In genomic region chr2:101860782-101861181, GRCh38 we compare ENCODE assay signal across 17 cellular contexts.
A peak's percentile ranks its signal among the peaks of the same experiment; 100 is the strongest.
DNase-seq lines count a peak whose midpoint lies in the region; TF ChIP-seq lines count a peak whose summit lies in the region.
"Had no signal": no experiment of that assay in that cellular context is flagged by ENCODE, and none has a peak within 500 bp of the region (broad histone marks: within the 10 kb centered on the region; RNA-seq: fewer than 3 reads in every experiment).

No MANE protein-coding gene starts in this region.

- CTCF ChIA-PET in activated CD4-positive, alpha-beta T cell treated with anti-CD3 and anti-CD28 coated beads, Interleukin-2, amount 10 ng/mL, durations not matched to agents 7 days and 5 days (lab: Charles Lee): interaction anchor here (1.1 kb wide), 1 partner anchor 36 kb away, joined by 3 read pairs; no protein-coding TSS in a partner anchor

- no peak overlapping the region for H3K4me3 Mint-ChIP-seq in activated CD4-positive, alpha-beta T cell treated with anti-CD3 and anti-CD28 coated beads, Interleukin-2, amount 10 ng/mL, durations not matched to agents 7 days and 5 days
- no peak overlapping the region for H3K4me3 Mint-ChIP-seq in activated CD4-positive, alpha-beta T cell treated with anti-CD3 and anti-CD28 coated beads, Interleukin-2, amount 10 ng/mL, durations not matched to agents 24 days and 14 days
- H3K4me3 Mint-ChIP-seq in progenitor cell of endocrine pancreas (ENCODE audit: low read depth): no peak overlapping the region

- H3K27me3 Mint-ChIP-seq in activated CD4-positive, alpha-beta T cell treated with anti-CD3 and anti-CD28 coated beads, Interleukin-2, amount 10 ng/mL, durations not matched to agents 7 days and 5 days: no peaks in the 10 kb centered on the region
- H3K27me3 Mint-ChIP-seq in activated CD4-positive, alpha-beta T cell treated with anti-CD3 and anti-CD28 coated beads, Interleukin-2, amount 10 ng/mL, durations not matched to agents 24 days and 14 days: no peaks in the 10 kb centered on the region
- no peaks in the 10 kb centered on the region for H3K27me3 Mint-ChIP-seq in progenitor cell of endocrine pancreas

- H3K4me3 ChIP-seq in Jurkat, Clone E6-1 (ENCODE audit: low read length): no peak overlapping the region
- H3K4me3 ChIP-seq: GM23248 had no signal

- peaks cover 18% of the 10 kb centered on the region for H3K4me1 Mint-ChIP-seq in activated CD4-positive, alpha-beta T cell treated with anti-CD3 and anti-CD28 coated beads, Interleukin-2, amount 10 ng/mL, durations not matched to agents 7 days and 5 days
- H3K4me1 Mint-ChIP-seq in activated CD4-positive, alpha-beta T cell treated with anti-CD3 and anti-CD28 coated beads, Interleukin-2, amount 10 ng/mL, durations not matched to agents 24 days and 14 days: peaks cover 20% of the 10 kb centered on the region
- peaks cover 4% of the 10 kb centered on the region for H3K4me1 Mint-ChIP-seq in progenitor cell of endocrine pancreas (ENCODE audit: low read depth)

- H3K36me3 Mint-ChIP-seq in activated CD4-positive, alpha-beta T cell treated with anti-CD3 and anti-CD28 coated beads, Interleukin-2, amount 10 ng/mL, durations not matched to agents 7 days and 5 days (ENCODE audit: low read depth): peaks cover 55% of the 10 kb centered on the region
- peaks cover 60% of the 10 kb centered on the region for H3K36me3 Mint-ChIP-seq in activated CD4-positive, alpha-beta T cell treated with anti-CD3 and anti-CD28 coated beads, Interleukin-2, amount 10 ng/mL, durations not matched to agents 24 days and 14 days (ENCODE audit: low read depth)
- peaks cover 34% of the 10 kb centered on the region for H3K36me3 Mint-ChIP-seq in progenitor cell of endocrine pancreas (ENCODE audit: insufficient read depth)

- DNase-seq in activated CD4-positive, alpha-beta T cell treated with anti-CD3 and anti-CD28 coated beads, Interleukin-2, amount 10 ng/mL, durations not matched to agents 7 days and 5 days: no peak
- DNase-seq in activated CD4-positive, alpha-beta T cell treated with anti-CD3 and anti-CD28 coated beads, Interleukin-2, amount 10 ng/mL, durations not matched to agents 24 days and 14 days: no peak
- DNase-seq in Jurkat, Clone E6-1 (ENCODE audit: low read depth, low spot score): peak; percentile 55
- DNase-seq in left kidney (ENCODE audit: low read depth, low spot score) (peak; percentile 16), progenitor cell of endocrine pancreas (ENCODE audit: low spot score, unreplicated experiment) (no peak), RPMI8226 (no peak), NCI-H2029 (lab: John Stamatoyannopoulos, UW) (no peak), NCI-H1694 (lab: John Stamatoyannopoulos, UW) (no peak)
- DNase-seq: BE2C, DND-41, GM23248, KG1, NCI-H1417 treated with DMSO at 0.1 percent for 48 hours, NCI-H2029 treated with DMSO at 0.1 percent for 48 hours, NCI-H2171 treated with DMSO at 0.1 percent for 48 hours, NCI-H510A treated with DMSO at 0.1 percent for 48 hours, NCI-H82 had no signal

- no peaks in the 10 kb centered on the region for H3K9me3 Mint-ChIP-seq in activated CD4-positive, alpha-beta T cell treated with anti-CD3 and anti-CD28 coated beads, Interleukin-2, amount 10 ng/mL, durations not matched to agents 7 days and 5 days
- no peaks in the 10 kb centered on the region for H3K9me3 Mint-ChIP-seq in activated CD4-positive, alpha-beta T cell treated with anti-CD3 and anti-CD28 coated beads, Interleukin-2, amount 10 ng/mL, durations not matched to agents 24 days and 14 days
- no peaks in the 10 kb centered on the region for H3K9me3 Mint-ChIP-seq in progenitor cell of endocrine pancreas (ENCODE audit: low read depth)

- H3K27ac Mint-ChIP-seq in activated CD4-positive, alpha-beta T cell treated with anti-CD3 and anti-CD28 coated beads, Interleukin-2, amount 10 ng/mL, durations not matched to agents 7 days and 5 days: peak overlapping the region; percentile 4
- H3K27ac Mint-ChIP-seq in activated CD4-positive, alpha-beta T cell treated with anti-CD3 and anti-CD28 coated beads, Interleukin-2, amount 10 ng/mL, durations not matched to agents 24 days and 14 days: no peak overlapping the region
- peak overlapping the region; percentile 87 for H3K27ac Mint-ChIP-seq in progenitor cell of endocrine pancreas

- POLR2A ChIA-PET in activated CD4-positive, alpha-beta T cell treated with anti-CD3 and anti-CD28 coated beads, Interleukin-2, amount 10 ng/mL, durations not matched to agents 7 days and 5 days (lab: Charles Lee): no interaction called here

- TF ChIP-seq CTCF in progenitor cell of endocrine pancreas (IDR thresholded peaks at IDR 0.05; ENCODE audit: unreplicated experiment): no peak

- intact Hi-C loops in activated CD4-positive, alpha-beta T cell treated with anti-CD3 and anti-CD28 coated beads, Interleukin-2, amount 10 ng/mL, durations not matched to agents 24 days and 14 days (cut with micrococcal nuclease): no loop called here

Comparison
In these comparisons a context has a peak if more than half of its experiments do, and no peak if none do; other contexts are left out.
1. DNase-seq: peak in Jurkat, Clone E6-1 (single experiment) and left kidney (single experiment); none in activated CD4-positive, alpha-beta T cell treated with anti-CD3 and anti-CD28 coated beads, Interleukin-2, amount 10 ng/mL, durations not matched to agents 7 days and 5 days (single experiment), activated CD4-positive, alpha-beta T cell treated with anti-CD3 and anti-CD28 coated beads, Interleukin-2, amount 10 ng/mL, durations not matched to agents 24 days and 14 days (single experiment), progenitor cell of endocrine pancreas (single experiment), RPMI8226 (single experiment), NCI-H2029 (single experiment) and NCI-H1694 (single experiment).